ENCODE assay signal across 26 cellular contexts in the genomic region with DNA sequence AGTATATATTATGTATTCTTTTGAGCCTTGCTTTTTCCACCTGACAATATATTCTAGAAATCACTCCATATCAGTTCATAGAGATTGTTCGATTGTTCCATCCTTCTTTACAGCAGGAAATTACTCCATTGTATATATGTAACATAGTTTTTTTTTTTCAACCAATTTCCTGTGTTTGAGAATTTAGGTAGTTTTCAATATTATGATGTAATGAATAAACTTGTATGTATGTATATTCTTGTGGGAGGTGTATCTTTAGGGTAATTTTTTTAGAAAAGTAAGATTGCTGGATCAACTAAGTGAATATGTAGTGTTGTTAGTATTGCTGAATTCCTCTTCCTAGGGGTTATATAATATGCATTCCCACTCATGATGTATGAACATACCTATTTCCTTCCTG.
"Had no signal": no experiment of that assay in that cellular context is flagged by ENCODE, and none has a peak within 500 bp of the region (broad histone marks: within the 10 kb centered on the region; RNA-seq: fewer than 3 reads in every experiment).

No MANE protein-coding gene starts in this region.

- H3K27ac ChIP-seq: neutrophil, parathyroid adenoma, psoas muscle, skin epidermis, stomach, thoracic aorta, thyroid gland, tibial nerve, upper lobe of left lung, vagina had no signal

- H3K4me1 ChIP-seq: parathyroid adenoma, psoas muscle, thyroid gland, upper lobe of left lung had no signal

- H3K27me3 ChIP-seq: thyroid gland, tibial nerve, upper lobe of left lung, vagina had no signal

- FAIRE-seq: urothelium cell line had no signal

- ATAC-seq: naive thymus-derived CD8-positive, alpha-beta T cell; natural killer cell treated with Interleukin-12 subunit alpha and Interleukin-12 subunit beta and Interleukin-15 and Interleukin-18, amount 100 ng/mL, for 72 hours; psoas muscle; right cardiac atrium; sciatic nerve; stimulated activated effector memory CD8-positive, alpha-beta T cell treated with anti-CD3 and anti-CD28 coated beads, Interleukin-12 subunit alpha, Interleukin-12 subunit beta, amount 100 ng/mL, for 72 hours; stimulated activated naive B cell treated with anti-CD40 and anti-IgM and Interleukin-4, amounts not matched to agents 10 μg/mL and 1 μg/mL and 100 μg/mL, for 72 hours had no signal

- H3K79me2 ChIP-seq: parathyroid adenoma had no signal

- H3K36me3 ChIP-seq: neutrophil, stomach, thoracic aorta, thyroid gland, tibial nerve, upper lobe of left lung, vagina had no signal

- H2AFZ ChIP-seq: parathyroid adenoma had no signal

- H3K9ac ChIP-seq: parathyroid adenoma had no signal

- H3K9me3 ChIP-seq: neutrophil, thyroid gland, vagina had no signal

- DNase-seq: naive thymus-derived CD8-positive, alpha-beta T cell; nephron progenitor cell; nucleus accumbens; posterior cingulate gyrus; psoas muscle; right cardiac atrium; stimulated activated CD4-positive, alpha-beta T cell treated with anti-CD3 and anti-CD28 coated beads, Interleukin-15, amount 100 ng/mL, for 24 hours; stimulated activated CD4-positive, alpha-beta T cell treated with anti-CD3 and anti-CD28 coated beads, Interleukin-2, amount 100 ng/mL, for 24 hours; stimulated activated CD4-positive, alpha-beta T cell treated with anti-CD3 and anti-CD28 coated beads, Interleukin-2, amount 100 ng/mL, for 48 hours; stimulated activated CD4-positive, alpha-beta T cell treated with anti-CD3 and anti-CD28 coated beads, Interleukin-4, amount 100 ng/mL, for 24 hours; stimulated activated naive B cell treated with anti-CD40 and anti-IgM and Interleukin-4, amounts not matched to agents 10 μg/mL and 1 μg/mL and 100 μg/mL, for 72 hours; stimulated activated naive CD4-positive, alpha-beta T cell treated with Interleukin-2 at 50 U/mL for 16 hours; stomach; thyroid gland; trophoblast cell; upper lobe of left lung had no signal

- H3K4me3 ChIP-seq: psoas muscle, skin epidermis, stomach, thoracic aorta, thyroid gland, tibial nerve, upper lobe of left lung, vagina had no signal
